Comparison of ENCODE assay signal across 1 cellular context in the genomic region with DNA sequence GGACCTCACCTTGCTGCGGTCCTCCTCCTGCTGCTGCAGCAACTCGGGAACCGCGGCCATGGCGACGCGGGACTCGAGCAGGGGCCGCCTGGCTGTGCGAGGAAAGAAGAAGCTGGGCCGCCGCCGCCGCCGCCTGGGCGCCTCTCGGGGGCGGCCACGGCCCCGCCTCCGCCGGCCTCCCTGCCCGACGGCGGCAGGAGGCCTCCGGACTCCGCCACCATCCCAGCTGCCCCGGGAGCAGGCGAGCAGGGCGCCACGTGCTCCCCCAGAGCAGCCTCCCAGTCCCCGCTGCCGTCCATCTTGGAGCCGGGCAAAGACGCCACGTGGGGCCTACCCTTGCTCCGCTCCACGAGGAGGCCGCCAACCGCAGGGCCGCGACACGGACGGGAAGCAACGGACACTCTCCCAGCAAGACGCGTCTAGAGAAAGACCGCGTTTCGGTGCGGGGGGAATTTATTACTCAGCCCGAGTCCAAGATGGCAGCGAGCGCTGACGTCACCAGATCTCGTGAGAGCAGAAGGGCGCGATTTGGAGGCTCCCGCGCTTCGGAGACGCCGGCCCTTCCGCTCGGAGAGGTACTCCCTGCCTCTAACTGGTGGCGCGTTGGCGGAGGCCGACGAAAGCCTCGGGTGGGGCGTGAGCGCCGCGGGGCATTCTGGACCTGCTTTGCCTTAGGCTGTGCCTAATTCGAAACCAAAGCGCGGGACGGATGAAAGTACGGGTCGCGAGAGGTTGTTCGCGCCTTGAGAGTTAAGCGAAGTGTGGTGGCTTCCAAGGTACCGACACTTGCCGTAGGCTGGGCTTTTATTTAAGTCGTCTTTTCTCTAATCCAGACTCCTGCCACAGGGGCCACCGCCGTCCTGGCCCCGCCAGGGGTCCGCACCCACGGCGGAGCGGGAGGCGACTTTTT.
TF ChIP-seq lines count a peak whose summit lies in the region.

A gene with protein sequence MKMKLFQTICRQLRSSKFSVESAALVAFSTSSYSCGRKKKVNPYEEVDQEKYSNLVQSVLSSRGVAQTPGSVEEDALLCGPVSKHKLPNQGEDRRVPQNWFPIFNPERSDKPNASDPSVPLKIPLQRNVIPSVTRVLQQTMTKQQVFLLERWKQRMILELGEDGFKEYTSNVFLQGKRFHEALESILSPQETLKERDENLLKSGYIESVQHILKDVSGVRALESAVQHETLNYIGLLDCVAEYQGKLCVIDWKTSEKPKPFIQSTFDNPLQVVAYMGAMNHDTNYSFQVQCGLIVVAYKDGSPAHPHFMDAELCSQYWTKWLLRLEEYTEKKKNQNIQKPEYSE (plus strand): TSS at position 653 of the 910 bp plus-strand sequence. CDS start 842 bp downstream, outside the sequence.
A gene (minus strand): TSS at position 429 of the 910 bp plus-strand sequence. CDS start 369 bp downstream, at position 60.

TF ChIP-seq in HepG2, 621 proteins besides CTCF, POLR2A, EP300 and RAD21 (continued from another document and continues in another):
- TF ChIP-seq, protein P1, sequence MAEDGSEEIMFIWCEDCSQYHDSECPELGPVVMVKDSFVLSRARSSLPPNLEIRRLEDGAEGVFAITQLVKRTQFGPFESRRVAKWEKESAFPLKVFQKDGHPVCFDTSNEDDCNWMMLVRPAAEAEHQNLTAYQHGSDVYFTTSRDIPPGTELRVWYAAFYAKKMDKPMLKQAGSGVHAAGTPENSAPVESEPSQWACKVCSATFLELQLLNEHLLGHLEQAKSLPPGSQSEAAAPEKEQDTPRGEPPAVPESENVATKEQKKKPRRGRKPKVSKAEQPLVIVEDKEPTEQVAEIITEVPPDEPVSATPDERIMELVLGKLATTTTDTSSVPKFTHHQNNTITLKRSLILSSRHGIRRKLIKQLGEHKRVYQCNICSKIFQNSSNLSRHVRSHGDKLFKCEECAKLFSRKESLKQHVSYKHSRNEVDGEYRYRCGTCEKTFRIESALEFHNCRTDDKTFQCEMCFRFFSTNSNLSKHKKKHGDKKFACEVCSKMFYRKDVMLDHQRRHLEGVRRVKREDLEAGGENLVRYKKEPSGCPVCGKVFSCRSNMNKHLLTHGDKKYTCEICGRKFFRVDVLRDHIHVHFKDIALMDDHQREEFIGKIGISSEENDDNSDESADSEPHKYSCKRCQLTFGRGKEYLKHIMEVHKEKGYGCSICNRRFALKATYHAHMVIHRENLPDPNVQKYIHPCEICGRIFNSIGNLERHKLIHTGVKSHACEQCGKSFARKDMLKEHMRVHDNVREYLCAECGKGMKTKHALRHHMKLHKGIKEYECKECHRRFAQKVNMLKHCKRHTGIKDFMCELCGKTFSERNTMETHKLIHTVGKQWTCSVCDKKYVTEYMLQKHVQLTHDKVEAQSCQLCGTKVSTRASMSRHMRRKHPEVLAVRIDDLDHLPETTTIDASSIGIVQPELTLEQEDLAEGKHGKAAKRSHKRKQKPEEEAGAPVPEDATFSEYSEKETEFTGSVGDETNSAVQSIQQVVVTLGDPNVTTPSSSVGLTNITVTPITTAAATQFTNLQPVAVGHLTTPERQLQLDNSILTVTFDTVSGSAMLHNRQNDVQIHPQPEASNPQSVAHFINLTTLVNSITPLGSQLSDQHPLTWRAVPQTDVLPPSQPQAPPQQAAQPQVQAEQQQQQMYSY (CRISPR knock-in tag; IDR thresholded peaks at IDR 0.05) = peak; percentile 64; the same call in 1 of the 2 replicates
- TF ChIP-seq ZNF160 (CRISPR knock-in tag; IDR thresholded peaks at IDR 0.05) (peak; percentile 82), ZSCAN12 (CRISPR knock-in tag; IDR thresholded peaks at IDR 0.05) (no peak; the same call in 1 of the 2 replicates), CENPX (CRISPR knock-in tag; IDR thresholded peaks at IDR 0.05) (no peak), ZNF33B (CRISPR knock-in tag; IDR thresholded peaks at IDR 0.05) (peak; percentile 96; the same call in 1 of the 2 replicates), ZNF264 (CRISPR knock-in tag; IDR thresholded peaks at IDR 0.05) (peak; percentile 96), ZNF776 (CRISPR knock-in tag; IDR thresholded peaks at IDR 0.05) (peak; percentile 97), ZSCAN9 (CRISPR knock-in tag; IDR thresholded peaks at IDR 0.05; ENCODE audit: borderline replicate concordance) (peak; percentile 95), ELF1 (CRISPR knock-in tag; IDR thresholded peaks at IDR 0.05) (peak; percentile 93), RBM22 (optimal IDR thresholded peaks at IDR 0.05; ENCODE audit: low read length) (peak; percentile 99), ZNF629 (CRISPR knock-in tag; conservative IDR thresholded peaks at IDR 0.05) (no peak; the same call in 1 of the 2 replicates), ZNF549 (CRISPR knock-in tag; IDR thresholded peaks at IDR 0.05) (no peak), ZNF777 (CRISPR knock-in tag; IDR thresholded peaks at IDR 0.05) (peak; percentile 88), ZNF451 (CRISPR knock-in tag; IDR thresholded peaks at IDR 0.05) (peak; percentile 83; the same call in 1 of the 2 replicates), RARG (CRISPR knock-in tag; IDR thresholded peaks at IDR 0.05; ENCODE audit: low read depth) (peak; percentile 78; the same call in 1 of the 2 replicates), DPF2 (CRISPR knock-in tag; IDR thresholded peaks at IDR 0.05; ENCODE audit: borderline replicate concordance, low read depth) (no peak), SIX4 (CRISPR knock-in tag; IDR thresholded peaks at IDR 0.05) (peak; percentile 67), TOPORS (CRISPR knock-in tag; IDR thresholded peaks at IDR 0.05) (peak; percentile 81), KAT2B (IDR thresholded peaks at IDR 0.05; ENCODE audit: borderline replicate concordance, low read depth, low read length) (no peak)
- TF ChIP-seq, protein P2, sequence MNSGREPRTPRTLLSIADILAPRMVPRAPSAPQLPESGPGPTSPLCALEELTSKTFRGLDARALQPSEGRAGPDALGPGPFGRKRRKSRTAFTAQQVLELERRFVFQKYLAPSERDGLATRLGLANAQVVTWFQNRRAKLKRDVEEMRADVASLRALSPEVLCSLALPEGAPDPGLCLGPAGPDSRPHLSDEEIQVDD (CRISPR knock-in tag; IDR thresholded peaks at IDR 0.05; ENCODE audit: borderline replicate concordance) = peak; percentile 96
- TF ChIP-seq, protein P3, sequence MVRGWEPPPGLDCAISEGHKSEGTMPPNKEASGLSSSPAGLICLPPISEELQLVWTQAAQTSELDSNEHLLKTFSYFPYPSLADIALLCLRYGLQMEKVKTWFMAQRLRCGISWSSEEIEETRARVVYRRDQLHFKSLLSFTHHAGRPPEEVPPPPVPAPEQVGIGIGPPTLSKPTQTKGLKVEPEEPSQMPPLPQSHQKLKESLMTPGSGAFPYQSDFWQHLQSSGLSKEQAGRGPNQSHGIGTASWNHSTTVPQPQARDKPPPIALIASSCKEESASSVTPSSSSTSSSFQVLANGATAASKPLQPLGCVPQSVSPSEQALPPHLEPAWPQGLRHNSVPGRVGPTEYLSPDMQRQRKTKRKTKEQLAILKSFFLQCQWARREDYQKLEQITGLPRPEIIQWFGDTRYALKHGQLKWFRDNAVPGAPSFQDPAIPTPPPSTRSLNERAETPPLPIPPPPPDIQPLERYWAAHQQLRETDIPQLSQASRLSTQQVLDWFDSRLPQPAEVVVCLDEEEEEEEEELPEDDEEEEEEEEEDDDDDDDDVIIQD (CRISPR knock-in tag; IDR thresholded peaks at IDR 0.05; ENCODE audit: low read depth) = peak; percentile 97
- TF ChIP-seq, protein P4, sequence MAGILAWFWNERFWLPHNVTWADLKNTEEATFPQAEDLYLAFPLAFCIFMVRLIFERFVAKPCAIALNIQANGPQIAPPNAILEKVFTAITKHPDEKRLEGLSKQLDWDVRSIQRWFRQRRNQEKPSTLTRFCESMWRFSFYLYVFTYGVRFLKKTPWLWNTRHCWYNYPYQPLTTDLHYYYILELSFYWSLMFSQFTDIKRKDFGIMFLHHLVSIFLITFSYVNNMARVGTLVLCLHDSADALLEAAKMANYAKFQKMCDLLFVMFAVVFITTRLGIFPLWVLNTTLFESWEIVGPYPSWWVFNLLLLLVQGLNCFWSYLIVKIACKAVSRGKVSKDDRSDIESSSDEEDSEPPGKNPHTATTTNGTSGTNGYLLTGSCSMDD (CRISPR knock-in tag; IDR thresholded peaks at IDR 0.05) = peak; percentile 14; the same call in 1 of the 2 replicates
- TF ChIP-seq, protein P5, sequence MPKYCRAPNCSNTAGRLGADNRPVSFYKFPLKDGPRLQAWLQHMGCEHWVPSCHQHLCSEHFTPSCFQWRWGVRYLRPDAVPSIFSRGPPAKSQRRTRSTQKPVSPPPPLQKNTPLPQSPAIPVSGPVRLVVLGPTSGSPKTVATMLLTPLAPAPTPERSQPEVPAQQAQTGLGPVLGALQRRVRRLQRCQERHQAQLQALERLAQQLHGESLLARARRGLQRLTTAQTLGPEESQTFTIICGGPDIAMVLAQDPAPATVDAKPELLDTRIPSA (CRISPR knock-in tag; IDR thresholded peaks at IDR 0.05; ENCODE audit: borderline replicate concordance) = no peak
- TF ChIP-seq, protein P6, sequence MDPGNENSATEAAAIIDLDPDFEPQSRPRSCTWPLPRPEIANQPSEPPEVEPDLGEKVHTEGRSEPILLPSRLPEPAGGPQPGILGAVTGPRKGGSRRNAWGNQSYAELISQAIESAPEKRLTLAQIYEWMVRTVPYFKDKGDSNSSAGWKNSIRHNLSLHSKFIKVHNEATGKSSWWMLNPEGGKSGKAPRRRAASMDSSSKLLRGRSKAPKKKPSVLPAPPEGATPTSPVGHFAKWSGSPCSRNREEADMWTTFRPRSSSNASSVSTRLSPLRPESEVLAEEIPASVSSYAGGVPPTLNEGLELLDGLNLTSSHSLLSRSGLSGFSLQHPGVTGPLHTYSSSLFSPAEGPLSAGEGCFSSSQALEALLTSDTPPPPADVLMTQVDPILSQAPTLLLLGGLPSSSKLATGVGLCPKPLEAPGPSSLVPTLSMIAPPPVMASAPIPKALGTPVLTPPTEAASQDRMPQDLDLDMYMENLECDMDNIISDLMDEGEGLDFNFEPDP (CRISPR knock-in tag; conservative IDR thresholded peaks at IDR 0.05) = no peak; the same call in 1 of the 2 replicates
- TF ChIP-seq, protein P7, sequence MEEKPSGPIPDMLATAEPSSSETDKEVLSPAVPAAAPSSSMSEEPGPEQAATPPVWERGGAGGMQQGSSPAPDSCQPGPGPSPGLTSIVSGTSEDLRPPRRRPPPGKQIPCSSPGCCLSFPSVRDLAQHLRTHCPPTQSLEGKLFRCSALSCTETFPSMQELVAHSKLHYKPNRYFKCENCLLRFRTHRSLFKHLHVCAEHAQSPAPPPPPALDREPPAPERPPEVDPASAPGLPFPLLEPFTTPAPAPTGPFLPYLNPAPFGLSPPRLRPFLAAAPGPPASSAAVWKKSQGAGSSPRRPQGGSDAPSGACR (CRISPR knock-in tag; IDR thresholded peaks at IDR 0.05) = peak; percentile 77; the same call in 1 of the 2 replicates
- TF ChIP-seq, protein P8, sequence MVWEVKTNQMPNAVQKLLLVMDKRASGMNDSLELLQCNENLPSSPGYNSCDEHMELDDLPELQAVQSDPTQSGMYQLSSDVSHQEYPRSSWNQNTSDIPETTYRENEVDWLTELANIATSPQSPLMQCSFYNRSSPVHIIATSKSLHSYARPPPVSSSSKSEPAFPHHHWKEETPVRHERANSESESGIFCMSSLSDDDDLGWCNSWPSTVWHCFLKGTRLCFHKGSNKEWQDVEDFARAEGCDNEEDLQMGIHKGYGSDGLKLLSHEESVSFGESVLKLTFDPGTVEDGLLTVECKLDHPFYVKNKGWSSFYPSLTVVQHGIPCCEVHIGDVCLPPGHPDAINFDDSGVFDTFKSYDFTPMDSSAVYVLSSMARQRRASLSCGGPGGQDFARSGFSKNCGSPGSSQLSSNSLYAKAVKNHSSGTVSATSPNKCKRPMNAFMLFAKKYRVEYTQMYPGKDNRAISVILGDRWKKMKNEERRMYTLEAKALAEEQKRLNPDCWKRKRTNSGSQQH (CRISPR knock-in tag; IDR thresholded peaks at IDR 0.05; ENCODE audit: low read depth) = peak; percentile 96
- TF ChIP-seq, protein P9, sequence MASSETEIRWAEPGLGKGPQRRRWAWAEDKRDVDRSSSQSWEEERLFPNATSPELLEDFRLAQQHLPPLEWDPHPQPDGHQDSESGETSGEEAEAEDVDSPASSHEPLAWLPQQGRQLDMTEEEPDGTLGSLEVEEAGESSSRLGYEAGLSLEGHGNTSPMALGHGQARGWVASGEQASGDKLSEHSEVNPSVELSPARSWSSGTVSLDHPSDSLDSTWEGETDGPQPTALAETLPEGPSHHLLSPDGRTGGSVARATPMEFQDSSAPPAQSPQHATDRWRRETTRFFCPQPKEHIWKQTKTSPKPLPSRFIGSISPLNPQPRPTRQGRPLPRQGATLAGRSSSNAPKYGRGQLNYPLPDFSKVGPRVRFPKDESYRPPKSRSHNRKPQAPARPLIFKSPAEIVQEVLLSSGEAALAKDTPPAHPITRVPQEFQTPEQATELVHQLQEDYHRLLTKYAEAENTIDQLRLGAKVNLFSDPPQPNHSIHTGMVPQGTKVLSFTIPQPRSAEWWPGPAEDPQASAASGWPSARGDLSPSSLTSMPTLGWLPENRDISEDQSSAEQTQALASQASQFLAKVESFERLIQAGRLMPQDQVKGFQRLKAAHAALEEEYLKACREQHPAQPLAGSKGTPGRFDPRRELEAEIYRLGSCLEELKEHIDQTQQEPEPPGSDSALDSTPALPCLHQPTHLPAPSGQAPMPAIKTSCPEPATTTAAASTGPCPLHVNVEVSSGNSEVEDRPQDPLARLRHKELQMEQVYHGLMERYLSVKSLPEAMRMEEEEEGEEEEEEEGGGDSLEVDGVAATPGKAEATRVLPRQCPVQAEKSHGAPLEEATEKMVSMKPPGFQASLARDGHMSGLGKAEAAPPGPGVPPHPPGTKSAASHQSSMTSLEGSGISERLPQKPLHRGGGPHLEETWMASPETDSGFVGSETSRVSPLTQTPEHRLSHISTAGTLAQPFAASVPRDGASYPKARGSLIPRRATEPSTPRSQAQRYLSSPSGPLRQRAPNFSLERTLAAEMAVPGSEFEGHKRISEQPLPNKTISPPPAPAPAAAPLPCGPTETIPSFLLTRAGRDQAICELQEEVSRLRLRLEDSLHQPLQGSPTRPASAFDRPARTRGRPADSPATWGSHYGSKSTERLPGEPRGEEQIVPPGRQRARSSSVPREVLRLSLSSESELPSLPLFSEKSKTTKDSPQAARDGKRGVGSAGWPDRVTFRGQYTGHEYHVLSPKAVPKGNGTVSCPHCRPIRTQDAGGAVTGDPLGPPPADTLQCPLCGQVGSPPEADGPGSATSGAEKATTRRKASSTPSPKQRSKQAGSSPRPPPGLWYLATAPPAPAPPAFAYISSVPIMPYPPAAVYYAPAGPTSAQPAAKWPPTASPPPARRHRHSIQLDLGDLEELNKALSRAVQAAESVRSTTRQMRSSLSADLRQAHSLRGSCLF (CRISPR knock-in tag; IDR thresholded peaks at IDR 0.05; ENCODE audit: borderline replicate concordance) = peak; percentile 79
- TF ChIP-seq, protein P10, sequence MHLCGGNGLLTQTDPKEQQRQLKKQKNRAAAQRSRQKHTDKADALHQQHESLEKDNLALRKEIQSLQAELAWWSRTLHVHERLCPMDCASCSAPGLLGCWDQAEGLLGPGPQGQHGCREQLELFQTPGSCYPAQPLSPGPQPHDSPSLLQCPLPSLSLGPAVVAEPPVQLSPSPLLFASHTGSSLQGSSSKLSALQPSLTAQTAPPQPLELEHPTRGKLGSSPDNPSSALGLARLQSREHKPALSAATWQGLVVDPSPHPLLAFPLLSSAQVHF (CRISPR knock-in tag; IDR thresholded peaks at IDR 0.05) = peak; percentile 99
